In genomic region chr3:138902166-138902565, GRCh38 we compare ENCODE assay signal across 32 cellular contexts. TPM values are rescaled to one million over a fixed set of nuclear protein-coding genes. Genes with fewer than 3 reads are reported as not detected.
"Had no signal": no experiment of that assay in that cellular context is flagged by ENCODE, and none has a peak within 500 bp of the region (broad histone marks: within the 10 kb centered on the region; RNA-seq: fewer than 3 reads in every experiment).

No MANE protein-coding gene starts in this region.

- H3K36me3 ChIP-seq: brain microvascular endothelial cell, gastrocnemius medialis, pancreas, prostate gland, thyroid gland, upper lobe of left lung had no signal

- H3K4me3 ChIP-seq: coronary artery, gastrocnemius medialis, pancreas, prostate gland, smooth muscle cell, thyroid gland, upper lobe of left lung had no signal

- H3K27ac ChIP-seq: brain microvascular endothelial cell, coronary artery, gastrocnemius medialis, pancreas, prostate gland, thyroid gland, upper lobe of left lung had no signal

- DNase-seq: activated CD4-positive, alpha-beta T cell treated with anti-CD3 and anti-CD28 coated beads for 4 hours; activated CD4-positive, alpha-beta T cell treated with anti-CD3 and anti-CD28 coated beads, Interleukin-2, amount 50 U/mL, for 4 hours; activated CD8-positive, alpha-beta memory T cell treated with anti-CD3 and anti-CD28 coated beads, Interleukin-2, amount 50 U/mL, for 48 hours; activated gamma-delta T cell treated with Interleukin-2 at 50 U/mL for 16 hours; activated naive CD4-positive, alpha-beta T cell treated with anti-CD3 and anti-CD28 coated beads, Interleukin-2, amount 50 U/mL, for 16 hours; activated T-cell treated with anti-CD3 and anti-CD28 coated beads, Interleukin-2, amount 50 U/mL, for 24 hours; amniotic stem cell; brain microvascular endothelial cell; effector memory CD8-positive, alpha-beta T cell; erythroblast; gastrocnemius medialis; glutamatergic neuron; islet precursor cell; left ventricle myocardium superior; naive B cell; nephron progenitor cell; nucleus accumbens; pancreas; stimulated activated CD4-positive, alpha-beta T cell treated with anti-CD3 and anti-CD28 coated beads, Interleukin-1b, Interleukin-23, amount 100 ng/mL, for 48 hours; stimulated activated CD4-positive, alpha-beta T cell treated with anti-CD3 and anti-CD28 coated beads, Interleukin-4, amount 100 ng/mL, for 4 hours; stimulated activated CD8-positive, alpha-beta memory T cell treated with anti-CD3 and anti-CD28 coated beads, Interleukin-4, amount 100 ng/mL, for 48 hours; stimulated activated naive CD8-positive, alpha-beta T cell treated with anti-CD3 and anti-CD28 coated beads, Interleukin-15, amount 100 ng/mL, for 72 hours; thyroid gland; upper lobe of left lung had no signal

- ATAC-seq: activated T-helper 17 cell treated with anti-CD3 and anti-CD28 coated beads, Interleukin-2, amount 50 U/mL, for 72 hours; effector memory CD8-positive, alpha-beta T cell; gastrocnemius medialis; left ventricle myocardium superior; stimulated activated memory B cell treated with anti-CD40 and anti-IgM and Interleukin-4, amounts not matched to agents 10 μg/mL and 1 μg/mL and 100 μg/mL, for 72 hours; stimulated activated naive CD8-positive, alpha-beta T cell treated with anti-CD3 and anti-CD28 coated beads, Interleukin-15, amount 100 ng/mL, for 72 hours had no signal

- H3K27me3 ChIP-seq: brain microvascular endothelial cell, gastrocnemius medialis, pancreas, thyroid gland, upper lobe of left lung had no signal

- FAIRE-seq: astrocyte, pancreas had no signal

- H3K4me2 ChIP-seq: smooth muscle cell had no signal

- H3K9me3 ChIP-seq: gastrocnemius medialis, pancreas, prostate gland, thyroid gland, upper lobe of left lung had no signal

- H3K4me1 ChIP-seq: prostate gland had no signal

RNA-seq across cellular contexts. Expression of gene FOXL2, which starts 44.8 kb away (rescaled TPM):
- total RNA-seq: activated T-helper 17 cell treated with anti-CD3 and anti-CD28 coated beads, Interleukin-2, amount 50 U/mL, for 72 hours; gastrocnemius medialis; left ventricle myocardium superior; lung microvascular endothelial cell; smooth muscle cell; thyroid gland had no signal
- polyA plus RNA-seq: smooth muscle cell had no signal

RNA-seq across cellular contexts. Expression of gene FOXL2NB, which starts 44.9 kb away (rescaled TPM):
- total RNA-seq: activated T-helper 17 cell treated with anti-CD3 and anti-CD28 coated beads, Interleukin-2, amount 50 U/mL, for 72 hours; cardiac septum; gastrocnemius medialis; left ventricle myocardium superior; lung microvascular endothelial cell; smooth muscle cell; thyroid gland had no signal
- polyA plus RNA-seq: pancreas, smooth muscle cell had no signal
